ENCODE assay signal across 19 cellular contexts in genomic region chr3:1591327-1592028, GRCh38.
DNase-seq lines count a peak whose midpoint lies in the region; ATAC-seq, FAIRE-seq and TF ChIP-seq lines count a peak whose summit lies in the region.
"Had no signal": no experiment of that assay in that cellular context is flagged by ENCODE, and none has a peak within 500 bp of the region (broad histone marks: within the 10 kb centered on the region; RNA-seq: fewer than 3 reads in every experiment).

No MANE protein-coding gene starts in this region.

- in situ Hi-C loops in GM12878 (cut with MboI) = no loop called here

- RAD21 ChIA-PET in GM12878 (lab: Charles Lee; ENCODE audit: unreplicated experiment) = no interaction called here

- FAIRE-seq in GM12891 (lab: Jason Lieb, UNC) = peak; percentile 66
- peak; percentile 23 for FAIRE-seq in GM12878 (lab: Jason Lieb, UNC)
- FAIRE-seq: GM18507 had no signal

- H3K4me3 ChIP-seq in GM12878 (no peak overlapping the region), thyroid gland (replicated peaks in 1 of 3) (no peak overlapping the region)
- H3K4me3 ChIP-seq: GM23338 had no signal

- H3K79me2 ChIP-seq in GM12878 (ENCODE audit: control insufficient read depth, insufficient read depth, low read length) = no peaks in the 10 kb centered on the region

- no peak overlapping the region for H3K9ac ChIP-seq in GM12878 (ENCODE audit: control insufficient read depth, insufficient read depth, low read length)

- no peaks in the 10 kb centered on the region for H3K9me3 ChIP-seq in GM12878 (replicated peaks; ENCODE audit: control insufficient read depth, insufficient read depth, low read length)
- no peaks in the 10 kb centered on the region for H3K9me3 ChIP-seq in thyroid gland

- TF ChIP-seq EP300 in GM12878 (IDR thresholded peaks at IDR 0.05; ENCODE audit: borderline replicate concordance in 1 of 2, control insufficient read depth in 1 of 2, low read depth in 2 of 2, low read length in 2 of 2) = no peak

- ATAC-seq in GM21717 (IDR thresholded peaks at IDR 0.05; ENCODE audit: unreplicated experiment) (peak; percentile 53), GM12878 (peak; percentile 70), GM18861 (IDR thresholded peaks at IDR 0.05; ENCODE audit: unreplicated experiment) (no peak)
- ATAC-seq: GM23338, HCT116 had no signal

- TF ChIP-seq POLR2A in GM12891 (IDR thresholded peaks at IDR 0.05; ENCODE audit: low read depth, low read length) (no peak), GM12878 (IDR thresholded peaks at IDR 0.05; ENCODE audit: low read depth, low read length) (no peak), thyroid gland (IDR thresholded peaks at IDR 0.05) (no peak)

- H3K4me1 ChIP-seq in GM12878 (ENCODE audit: control insufficient read depth, insufficient read depth, low read length) (no peaks in the 10 kb centered on the region), thyroid gland (no peaks in the 10 kb centered on the region)

- H4K20me1 ChIP-seq in GM12878 (ENCODE audit: control insufficient read depth, insufficient read depth) = no peaks in the 10 kb centered on the region

- H3K27me3 ChIP-seq in GM12878 (replicated peaks in 1 of 2; ENCODE audit: control insufficient read depth in 2 of 2, insufficient read depth in 2 of 2, low read length in 1 of 2) (no peaks in the 10 kb centered on the region), thyroid gland (no peaks in the 10 kb centered on the region)

- no peak overlapping the region for H2AFZ ChIP-seq in GM12878 (ENCODE audit: control insufficient read depth, low read depth, low read length)
- H2AFZ ChIP-seq: GM23338 had no signal

- TF ChIP-seq CTCF in GM12878 (IDR thresholded peaks at IDR 0.05 in 2 of 3, conservative IDR thresholded peaks at IDR 0.05 in 1 of 3; ENCODE audit: control insufficient read depth in 2 of 3, extremely low read depth in 1 of 3, insufficient read depth in 1 of 3, low read depth in 3 of 3, low read length in 3 of 3) (no peak), thyroid gland (IDR thresholded peaks at IDR 0.05) (no peak)

- WGBS in GM12878 (ENCODE audit: insufficient coverage, insufficient replicate concordance, low lambda C conversion rate, missing lambda C conversion rate) = 0% methylated on average over 4 of the region's 4 CpGs
- 63 to 70% methylated on average over 4 of the region's 4 CpGs for WGBS in thyroid gland, 2 donors

- POLR2A ChIA-PET in GM12878 (lab: Charles Lee) = no interaction called here

- TF ChIP-seq RAD21 in GM12878 (IDR thresholded peaks at IDR 0.05; ENCODE audit: insufficient read depth, low read depth, low read length) = no peak

- DNase-seq in GM12891 (ENCODE audit: insufficient read length, low spot score) (no peak), GM12878 (ENCODE audit: low read depth, low spot score) (no peak), kidney tubule cell (ENCODE audit: low spot score) (peak; percentile 16), NCI-H524 (lab: John Stamatoyannopoulos, UW) (no peak), activated gamma-delta T cell (lab: John Stamatoyannopoulos, UW) (no peak), thyroid gland (no peak)
- DNase-seq: C1 segment of cervical spinal cord; Calu3; CD4-positive, alpha-beta memory T cell; COR-L47; DMS53; DMS79 treated with DMSO at 0.1 percent for 48 hours; GF-D8; H9 had no signal

- no TSS peak for BruUV-seq in GM12878 (replicated peaks; lab: Mats Ljungman, UMichigan)

- H3K4me2 ChIP-seq in GM12878 (ENCODE audit: control insufficient read depth, insufficient read depth) = no peak overlapping the region
- H3K4me2 ChIP-seq: GM23338 had no signal

- intact Hi-C loops in GM12878 (cut with micrococcal nuclease; ENCODE audit: unreplicated experiment) = no loop called here
- intact Hi-C loops in thyroid gland (cut with DNase I) = no loop called here

- CTCF ChIA-PET in GM12878 (lab: Yijun Ruan, JAX) = no interaction called here

- SMC1A ChIA-PET in GM12878 (lab: Charles Lee; ENCODE audit: uncharacterized antibody, unreplicated experiment) = no interaction called here

- H3K36me3 ChIP-seq in GM12878 (ENCODE audit: control insufficient read depth in 2 of 2, insufficient read depth in 2 of 2, low read length in 1 of 2) = no peaks in the 10 kb centered on the region
- no peaks in the 10 kb centered on the region for H3K36me3 ChIP-seq in thyroid gland

- H3K27ac ChIP-seq in GM12878 (ENCODE audit: control insufficient read depth, insufficient read depth) = no peak overlapping the region
- H3K27ac ChIP-seq in thyroid gland = no peak overlapping the region

TF ChIP-seq in GM12891, 5 proteins besides CTCF, POLR2A, EP300 and RAD21:
- TF ChIP-seq TAF1 (IDR thresholded peaks at IDR 0.05; ENCODE audit: low read depth, low read length) (no peak), POU2F2 (IDR thresholded peaks at IDR 0.05; ENCODE audit: low read depth, low read length) (no peak), PAX5 (IDR thresholded peaks at IDR 0.05; ENCODE audit: insufficient read depth, low read length, severe bottlenecking) (no peak), POLR2AphosphoS5 (IDR thresholded peaks at IDR 0.05; ENCODE audit: low read depth, low read length) (no peak), SPI1 (IDR thresholded peaks at IDR 0.05; ENCODE audit: low read depth, low read length) (no peak)

TF ChIP-seq in GM12878, 131 proteins besides CTCF, POLR2A, EP300 and RAD21:
- TF ChIP-seq BHLHE40 (IDR thresholded peaks at IDR 0.05; ENCODE audit: borderline replicate concordance in 1 of 2, low read depth in 2 of 2, low read length in 1 of 2) (no peak), IKZF1 (conservative IDR thresholded peaks at IDR 0.05) (no peak), NFXL1 (IDR thresholded peaks at IDR 0.05; ENCODE audit: borderline replicate concordance) (no peak), NR2C1 (IDR thresholded peaks at IDR 0.05) (no peak), NFIC (IDR thresholded peaks at IDR 0.05; ENCODE audit: low read depth, low read length) (no peak), FOS (IDR thresholded peaks at IDR 0.05; ENCODE audit: borderline replicate concordance, extremely low read depth, insufficient read length) (no peak), BACH1 (IDR thresholded peaks at IDR 0.05; ENCODE audit: borderline replicate concordance) (no peak), USF2 (IDR thresholded peaks at IDR 0.05; ENCODE audit: borderline replicate concordance, low read depth, low read length) (no peak), YY1 (IDR thresholded peaks at IDR 0.05; ENCODE audit: low read depth, low read length) (no peak), MTA3 (IDR thresholded peaks at IDR 0.05; ENCODE audit: borderline replicate concordance, low read length) (no peak), HDGF (IDR thresholded peaks at IDR 0.05) (no peak), FOXM1 (IDR thresholded peaks at IDR 0.05; ENCODE audit: low read depth, low read length) (no peak), SMAD5 (IDR thresholded peaks at IDR 0.05; ENCODE audit: low read depth) (no peak), ESRRA (IDR thresholded peaks at IDR 0.05; ENCODE audit: low read length) (no peak), SRF (IDR thresholded peaks at IDR 0.05; ENCODE audit: low read depth in 2 of 2, low read length in 2 of 2) (no peak), REST (IDR thresholded peaks at IDR 0.05; ENCODE audit: low read depth, low read length) (no peak), GABPA (IDR thresholded peaks at IDR 0.05; ENCODE audit: low read depth) (no peak), RCOR1 (conservative IDR thresholded peaks at IDR 0.05; ENCODE audit: low read depth, low read length) (no peak), TAF1 (IDR thresholded peaks at IDR 0.05; ENCODE audit: borderline replicate concordance, low read depth, low read length) (no peak)
